In genomic region chr5:55064523-55064922, GRCh38 we compare ENCODE assay signal across 17 cellular contexts. TPM values are rescaled to one million over a fixed set of nuclear protein-coding genes. Genes with fewer than 3 reads are reported as not detected.
DNase-seq lines count a peak whose midpoint lies in the region; ATAC-seq and TF ChIP-seq lines count a peak whose summit lies in the region.
"Had no signal": no experiment of that assay in that cellular context is flagged by ENCODE, and none has a peak within 500 bp of the region (broad histone marks: within the 10 kb centered on the region; RNA-seq: fewer than 3 reads in every experiment).

No MANE protein-coding gene starts in this region.

- POLR2A ChIA-PET in activated CD4-positive, alpha-beta T cell treated with anti-CD3 and anti-CD28 coated beads, Interleukin-2, amount 10 ng/mL, durations not matched to agents 7 days and 5 days (lab: Charles Lee), result no interaction called here
- POLR2A ChIA-PET in activated CD8-positive, alpha-beta T cell treated with anti-CD3 and anti-CD28 coated beads, Interleukin-2, amount 10 ng/mL, durations not matched to agents 7 days and 5 days (lab: Charles Lee), result no interaction called here

- H3K4me1 ChIP-seq in osteoblast (ENCODE audit: insufficient read depth, low read length), result peaks cover 19% of the 10 kb centered on the region
- H3K4me1 ChIP-seq: HAP-1 had no signal

- H2AFZ ChIP-seq in osteoblast (ENCODE audit: low read length), result no peak overlapping the region

- CTCF ChIA-PET in activated CD4-positive, alpha-beta T cell treated with anti-CD3 and anti-CD28 coated beads, Interleukin-2, amount 10 ng/mL, durations not matched to agents 7 days and 5 days (lab: Charles Lee), result no interaction called here
- CTCF ChIA-PET in activated CD8-positive, alpha-beta T cell treated with anti-CD3 and anti-CD28 coated beads, Interleukin-2, amount 10 ng/mL, durations not matched to agents 7 days and 5 days (lab: Charles Lee), result interaction anchor here (4.0 kb wide), 1 partner anchor 27 kb away, joined by 24 read pairs; no protein-coding TSS in a partner anchor

- no peak for ATAC-seq in activated CD8-positive, alpha-beta T cell treated with anti-CD3 and anti-CD28 coated beads, Interleukin-2, amount 10 ng/mL, durations not matched to agents 7 days and 5 days
- no peak for ATAC-seq in central memory CD8-positive, alpha-beta T cell (replicated peaks; ENCODE audit: extremely low read depth, poor library complexity, severe bottlenecking)
- no peak for ATAC-seq in GM21576 (IDR thresholded peaks at IDR 0.05; ENCODE audit: unreplicated experiment)
- ATAC-seq: HepG2 had no signal

- peak overlapping the region; percentile 69 for H3K27ac Mint-ChIP-seq in activated CD4-positive, alpha-beta T cell treated with anti-CD3 and anti-CD28 coated beads, Interleukin-2, amount 10 ng/mL, durations not matched to agents 7 days and 5 days
- H3K27ac Mint-ChIP-seq in activated CD8-positive, alpha-beta T cell treated with anti-CD3 and anti-CD28 coated beads, Interleukin-2, amount 10 ng/mL, durations not matched to agents 7 days and 5 days, result peak overlapping the region; percentile 62
- H3K27ac Mint-ChIP-seq in central memory CD8-positive, alpha-beta T cell (ENCODE audit: low read depth), result peak overlapping the region; percentile 10

- no peaks in the 10 kb centered on the region for H4K20me1 ChIP-seq in osteoblast (ENCODE audit: insufficient read depth, low read length)
- H4K20me1 ChIP-seq: BLaER1 had no signal

- no peaks in the 10 kb centered on the region for H3K27me3 Mint-ChIP-seq in activated CD4-positive, alpha-beta T cell treated with anti-CD3 and anti-CD28 coated beads, Interleukin-2, amount 10 ng/mL, durations not matched to agents 7 days and 5 days
- peaks cover 2% of the 10 kb centered on the region for H3K27me3 Mint-ChIP-seq in activated CD8-positive, alpha-beta T cell treated with anti-CD3 and anti-CD28 coated beads, Interleukin-2, amount 10 ng/mL, durations not matched to agents 7 days and 5 days (ENCODE audit: low read depth)
- H3K27me3 Mint-ChIP-seq in central memory CD8-positive, alpha-beta T cell, result no peaks in the 10 kb centered on the region
- H3K27me3 Mint-ChIP-seq: CD8-positive, alpha-beta memory T cell had no signal

- DNase-seq in activated CD4-positive, alpha-beta T cell treated with anti-CD3 and anti-CD28 coated beads, Interleukin-2, amount 10 ng/mL, durations not matched to agents 7 days and 5 days, result no peak
- no peak for DNase-seq in activated CD4-positive, alpha-beta T cell treated with anti-CD3 and anti-CD28 coated beads for 1 hour
- DNase-seq in activated CD8-positive, alpha-beta T cell treated with anti-CD3 and anti-CD28 coated beads, Interleukin-2, amount 10 ng/mL, durations not matched to agents 7 days and 5 days, result peak; percentile 65
- no peak for DNase-seq in central memory CD8-positive, alpha-beta T cell (ENCODE audit: low spot score in 2 of 2)
- no peak for DNase-seq in osteoblast (ENCODE audit: insufficient read length, low spot score, missing footprints)
- DNase-seq in NCI-H146 (lab: John Stamatoyannopoulos, UW), result no peak
- DNase-seq in NCI-H2171 (lab: John Stamatoyannopoulos, UW), result no peak
- DNase-seq: 8988T; AML-193; CD8-positive, alpha-beta memory T cell; DMS53; GF-D8 had no signal

- H3K27me3 ChIP-seq in osteoblast (ENCODE audit: insufficient read depth, low read length), result no peaks in the 10 kb centered on the region
- H3K27me3 ChIP-seq: BLaER1 had no signal

- H3K9me3 ChIP-seq in osteoblast (ENCODE audit: low read depth, low read length), result no peaks in the 10 kb centered on the region
- H3K9me3 ChIP-seq: HAP-1 had no signal

- H3K27ac ChIP-seq in osteoblast (ENCODE audit: low read depth, low read length), result peak overlapping the region; percentile 83
- H3K27ac ChIP-seq: BLaER1 had no signal

- no peak for TF ChIP-seq CTCF in osteoblast (IDR thresholded peaks at IDR 0.05; ENCODE audit: extremely low read depth, low read depth, low read length)

- H3K4me3 ChIP-seq in osteoblast (ENCODE audit: insufficient read depth, low read length), result no peak overlapping the region
- H3K4me3 ChIP-seq: BLaER1, HAP-1 had no signal

- H3K79me2 ChIP-seq in osteoblast (ENCODE audit: insufficient read depth, low read length), result no peaks in the 10 kb centered on the region

- H3K4me3 Mint-ChIP-seq in activated CD4-positive, alpha-beta T cell treated with anti-CD3 and anti-CD28 coated beads, Interleukin-2, amount 10 ng/mL, durations not matched to agents 7 days and 5 days, result no peak overlapping the region
- H3K4me3 Mint-ChIP-seq in activated CD8-positive, alpha-beta T cell treated with anti-CD3 and anti-CD28 coated beads, Interleukin-2, amount 10 ng/mL, durations not matched to agents 7 days and 5 days, result no peak overlapping the region
- no peak overlapping the region for H3K4me3 Mint-ChIP-seq in central memory CD8-positive, alpha-beta T cell

- peaks cover 37% of the 10 kb centered on the region for H3K9me3 Mint-ChIP-seq in activated CD4-positive, alpha-beta T cell treated with anti-CD3 and anti-CD28 coated beads, Interleukin-2, amount 10 ng/mL, durations not matched to agents 7 days and 5 days
- H3K9me3 Mint-ChIP-seq in activated CD8-positive, alpha-beta T cell treated with anti-CD3 and anti-CD28 coated beads, Interleukin-2, amount 10 ng/mL, durations not matched to agents 7 days and 5 days (ENCODE audit: insufficient read depth), result peaks cover 15% of the 10 kb centered on the region
- H3K9me3 Mint-ChIP-seq in central memory CD8-positive, alpha-beta T cell, result no peaks in the 10 kb centered on the region

- H3K36me3 Mint-ChIP-seq in activated CD4-positive, alpha-beta T cell treated with anti-CD3 and anti-CD28 coated beads, Interleukin-2, amount 10 ng/mL, durations not matched to agents 7 days and 5 days (ENCODE audit: low read depth), result peaks cover 54% of the 10 kb centered on the region
- H3K36me3 Mint-ChIP-seq in activated CD8-positive, alpha-beta T cell treated with anti-CD3 and anti-CD28 coated beads, Interleukin-2, amount 10 ng/mL, durations not matched to agents 7 days and 5 days (ENCODE audit: low read depth), result peaks cover 50% of the 10 kb centered on the region
- H3K36me3 Mint-ChIP-seq in central memory CD8-positive, alpha-beta T cell (ENCODE audit: insufficient read depth), result peaks cover 9% of the 10 kb centered on the region

- peaks cover 80% of the 10 kb centered on the region for H3K4me1 Mint-ChIP-seq in activated CD4-positive, alpha-beta T cell treated with anti-CD3 and anti-CD28 coated beads, Interleukin-2, amount 10 ng/mL, durations not matched to agents 7 days and 5 days
- H3K4me1 Mint-ChIP-seq in activated CD8-positive, alpha-beta T cell treated with anti-CD3 and anti-CD28 coated beads, Interleukin-2, amount 10 ng/mL, durations not matched to agents 7 days and 5 days (ENCODE audit: low read depth), result peaks cover 84% of the 10 kb centered on the region
- peaks cover 64% of the 10 kb centered on the region for H3K4me1 Mint-ChIP-seq in central memory CD8-positive, alpha-beta T cell

- no peaks in the 10 kb centered on the region for H3K36me3 ChIP-seq in osteoblast (ENCODE audit: insufficient read depth, low read length)
- H3K36me3 ChIP-seq: BLaER1, HAP-1 had no signal

- H3K4me2 ChIP-seq in osteoblast (ENCODE audit: insufficient read depth, low read length), result no peak overlapping the region
- H3K4me2 ChIP-seq: BLaER1 had no signal

RNA-seq across cellular contexts. Expression of gene GZMA, which starts 37.9 kb away (rescaled TPM):
- 100 to 1,000 TPM; 165 to 168 TPM for total RNA-seq in activated CD4-positive, alpha-beta T cell treated with anti-CD3 and anti-CD28 coated beads, Interleukin-2, amount 10 ng/mL, durations not matched to agents 7 days and 5 days
- total RNA-seq in activated CD8-positive, alpha-beta T cell treated with anti-CD3 and anti-CD28 coated beads, Interleukin-2, amount 10 ng/mL, durations not matched to agents 7 days and 5 days, result 100 to 1,000 TPM; 356 to 365 TPM
- not detected in 2 replicates for total RNA-seq in osteoblast
- total RNA-seq: H1, HepG2 had no signal

RNA-seq across cellular contexts. Expression of gene GZMK, which starts 40.5 kb away (rescaled TPM):
- under 1 TPM in 1 of 2 experiments, not detected in 1; 0.27 TPM for total RNA-seq in activated CD4-positive, alpha-beta T cell treated with anti-CD3 and anti-CD28 coated beads, Interleukin-2, amount 10 ng/mL, durations not matched to agents 7 days and 5 days
- total RNA-seq in activated CD8-positive, alpha-beta T cell treated with anti-CD3 and anti-CD28 coated beads, Interleukin-2, amount 10 ng/mL, durations not matched to agents 7 days and 5 days, result 1 to 10 TPM; 2.4 to 2.9 TPM
- total RNA-seq in osteoblast, result not detected in 2 replicates
- total RNA-seq: H1, HepG2 had no signal

Comparison
In these comparisons a context has a peak if more than half of its experiments do, and no peak if none do; other contexts are left out.
1. H3K27ac Mint-ChIP-seq: peak in every context shown above with its lines; median percentile 69 in activated CD4-positive, alpha-beta T cell treated with anti-CD3 and anti-CD28 coated beads, Interleukin-2, amount 10 ng/mL, durations not matched to agents 7 days and 5 days; 62 in activated CD8-positive, alpha-beta T cell treated with anti-CD3 and anti-CD28 coated beads, Interleukin-2, amount 10 ng/mL, durations not matched to agents 7 days and 5 days; 10 in central memory CD8-positive, alpha-beta T cell.
2. RNA of gene GZMA, which starts 37.9 kb away (total RNA-seq): 356 to 365 TPM in activated CD8-positive, alpha-beta T cell treated with anti-CD3 and anti-CD28 coated beads, Interleukin-2, amount 10 ng/mL, durations not matched to agents 7 days and 5 days and 165 to 168 TPM in activated CD4-positive, alpha-beta T cell treated with anti-CD3 and anti-CD28 coated beads, Interleukin-2, amount 10 ng/mL, durations not matched to agents 7 days and 5 days; not detected in osteoblast; every median in the first group is over 100 times any median in the second.